In the genomic region with DNA sequence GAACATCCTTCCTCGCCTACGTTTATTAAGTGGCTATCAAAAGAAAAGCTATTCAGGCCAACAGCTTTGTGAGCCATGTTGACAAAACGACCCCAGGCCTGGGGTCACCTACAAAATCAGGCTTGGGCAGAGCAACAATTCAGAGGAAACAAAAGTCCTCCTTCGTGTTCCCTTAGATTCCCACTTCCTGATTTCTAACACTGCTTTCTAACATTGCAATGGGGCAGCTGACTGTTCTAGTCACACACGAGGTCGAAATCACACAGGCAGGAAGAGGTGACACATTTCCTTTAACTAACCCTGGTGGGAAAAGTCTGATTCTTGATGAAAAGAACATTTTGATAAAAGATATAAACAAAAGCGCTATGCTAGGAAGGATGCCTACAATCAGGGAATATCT, we compare ENCODE assay signal across 14 cellular contexts. TPM values are rescaled to one million over a fixed set of nuclear protein-coding genes. Genes with fewer than 3 reads are reported as not detected.
A peak's percentile ranks its signal among the peaks of the same experiment; 100 is the strongest.
DNase-seq lines count a peak whose midpoint lies in the region; ATAC-seq and TF ChIP-seq lines count a peak whose summit lies in the region.
"Had no signal": no experiment of that assay in that cellular context is flagged by ENCODE, and none has a peak within 500 bp of the region (broad histone marks: within the 10 kb centered on the region; RNA-seq: fewer than 3 reads in every experiment).

No MANE protein-coding gene starts in this region.

- no peaks in the 10 kb centered on the region for H3K27me3 Mint-ChIP-seq in natural killer cell treated with Interleukin-12 subunit alpha and Interleukin-12 subunit beta and Interleukin-15 and Interleukin-18, amount 100 ng/mL, for 72 hours

- DNase-seq in ELR (ENCODE audit: low read depth), result peak; percentile 80
- peak; percentile 8 for DNase-seq in RKO (ENCODE audit: low spot score)
- DNase-seq in esophagus squamous epithelium (lab: John Stamatoyannopoulos, UW), result no peak
- no peak for DNase-seq in natural killer cell treated with Interleukin-12 subunit alpha and Interleukin-12 subunit beta and Interleukin-15 and Interleukin-18, amount 100 ng/mL, for 72 hours (ENCODE audit: low spot score)
- no peak for DNase-seq in foreskin keratinocyte
- DNase-seq in NK-92 (lab: John Stamatoyannopoulos, UW; ENCODE audit: unreplicated experiment), result no peak
- DNase-seq: activated T-cell treated with anti-CD3 and anti-CD28 coated beads, Interleukin-2, amount 50 U/mL, for 48 hours; CD8-positive, alpha-beta T cell; central memory CD4-positive, alpha-beta T cell; NCI-H226; sigmoid colon; WERI-Rb-1 had no signal

- peak overlapping the region in 1 of 2 donors; percentile 54 for H3K27ac Mint-ChIP-seq in natural killer cell treated with Interleukin-12 subunit alpha and Interleukin-12 subunit beta and Interleukin-15 and Interleukin-18, amount 100 ng/mL, for 72 hours

- H3K36me3 Mint-ChIP-seq in natural killer cell treated with Interleukin-12 subunit alpha and Interleukin-12 subunit beta and Interleukin-15 and Interleukin-18, amount 100 ng/mL, for 72 hours, result no peaks in the 10 kb centered on the region

- peaks cover 3 to 9% of the 10 kb centered on the region in 2 donors for H3K4me1 Mint-ChIP-seq in natural killer cell treated with Interleukin-12 subunit alpha and Interleukin-12 subunit beta and Interleukin-15 and Interleukin-18, amount 100 ng/mL, for 72 hours (ENCODE audit: low read depth in 2 of 2)

- peak overlapping the region; percentile 44 for H3K4me3 Mint-ChIP-seq in natural killer cell treated with Interleukin-12 subunit alpha and Interleukin-12 subunit beta and Interleukin-15 and Interleukin-18, amount 100 ng/mL, for 72 hours
- H3K4me3 Mint-ChIP-seq: CD8-positive, alpha-beta T cell had no signal

- H3K4me1 ChIP-seq in esophagus squamous epithelium (peaks cover 0 to 12% (median 0%) of the 10 kb centered on the region in 3 donors), foreskin keratinocyte (no peaks in the 10 kb centered on the region)
- H3K4me1 ChIP-seq: sigmoid colon had no signal

- no peaks in the 10 kb centered on the region for H3K9me3 Mint-ChIP-seq in natural killer cell treated with Interleukin-12 subunit alpha and Interleukin-12 subunit beta and Interleukin-15 and Interleukin-18, amount 100 ng/mL, for 72 hours
- H3K9me3 Mint-ChIP-seq: CD8-positive, alpha-beta T cell had no signal

- H3K27me3 ChIP-seq in esophagus squamous epithelium, result no peaks in the 10 kb centered on the region
- no peaks in the 10 kb centered on the region for H3K27me3 ChIP-seq in foreskin keratinocyte
- H3K27me3 ChIP-seq: sigmoid colon had no signal

- ATAC-seq in natural killer cell treated with Interleukin-12 subunit alpha and Interleukin-12 subunit beta and Interleukin-15 and Interleukin-18, amount 100 ng/mL, for 72 hours, result no peak
- no peak for ATAC-seq in GM18861 (IDR thresholded peaks at IDR 0.05; ENCODE audit: unreplicated experiment)
- ATAC-seq in foreskin keratinocyte, result no peak
- no peak for ATAC-seq in HG02798 (IDR thresholded peaks at IDR 0.05; ENCODE audit: poor library complexity, unreplicated experiment)
- ATAC-seq: CD8-positive, alpha-beta T cell had no signal

- H3K36me3 ChIP-seq in esophagus squamous epithelium, result peaks cover 0 to 73% (median 6%) of the 10 kb centered on the region in 3 donors
- H3K36me3 ChIP-seq: WERI-Rb-1 had no signal

- TF ChIP-seq CTCF in esophagus squamous epithelium (IDR thresholded peaks at IDR 0.05), result no peak
- TF ChIP-seq CTCF in foreskin keratinocyte (conservative IDR thresholded peaks at IDR 0.05), result no peak

- H3K27ac ChIP-seq in esophagus squamous epithelium (peak overlapping the region in 3 of 4 donors; percentile 44 to 58 (median 45)), foreskin keratinocyte (no peak overlapping the region)
- H3K27ac ChIP-seq: WERI-Rb-1 had no signal

- WGBS in esophagus squamous epithelium, 2 donors, result 58 to 64% methylated on average over 7 of the region's 7 CpGs

- H3K9me3 ChIP-seq in esophagus squamous epithelium, result no peaks in the 10 kb centered on the region
- H3K9me3 ChIP-seq: sigmoid colon had no signal

- intact Hi-C loops in esophagus squamous epithelium (cut with DNase I), result no loop called here

- no peak for TF ChIP-seq POLR2A in esophagus squamous epithelium (IDR thresholded peaks at IDR 0.05)

- H3K4me3 ChIP-seq in esophagus squamous epithelium, result no peak overlapping the region
- H3K4me3 ChIP-seq: sigmoid colon had no signal

RNA-seq across cellular contexts. Expression of gene WDR27, which starts 31.9 kb away (rescaled TPM):
- total RNA-seq in esophagus squamous epithelium, result 10 to 100 TPM; 12.4 to 38.7 (median 27.6) TPM
- 10 to 100 TPM; 19.6 to 59.1 TPM for total RNA-seq in natural killer cell treated with Interleukin-12 subunit alpha and Interleukin-12 subunit beta and Interleukin-15 and Interleukin-18, amount 100 ng/mL, for 72 hours
- total RNA-seq in foreskin keratinocyte, result 17.0 and 18.4 TPM in 2 replicates
- 8.9 and 9.9 TPM in 2 replicates for polyA plus RNA-seq in foreskin keratinocyte

RNA-seq across cellular contexts. Expression of gene C6orf120, which starts 32.0 kb away (rescaled TPM):
- total RNA-seq in esophagus squamous epithelium (10 to 100 TPM; 14.8 to 29.0 (median 21.7) TPM), foreskin keratinocyte (17.0 and 17.9 TPM in 2 replicates)
- 10 to 100 TPM; 18.8 to 20.0 TPM for total RNA-seq in natural killer cell treated with Interleukin-12 subunit alpha and Interleukin-12 subunit beta and Interleukin-15 and Interleukin-18, amount 100 ng/mL, for 72 hours
- 7.0 and 8.2 TPM in 2 replicates for polyA plus RNA-seq in foreskin keratinocyte

RNA-seq across cellular contexts. Expression of gene PHF10, which starts 54.4 kb away (rescaled TPM):
- total RNA-seq in esophagus squamous epithelium (10 to 100 TPM; 25.8 to 67.9 (median 31.5) TPM), foreskin keratinocyte (19.9 and 21.6 TPM in 2 replicates)
- total RNA-seq in natural killer cell treated with Interleukin-12 subunit alpha and Interleukin-12 subunit beta and Interleukin-15 and Interleukin-18, amount 100 ng/mL, for 72 hours, result 10 to 100 TPM; 33.0 to 62.0 TPM
- polyA plus RNA-seq in foreskin keratinocyte, result 19.8 and 21.9 TPM in 2 replicates

Comparison
In these comparisons a context has a peak if more than half of its experiments do, and no peak if none do; other contexts are left out.
1. DNase-seq: peak in ELR (single experiment) and RKO (single experiment); none in esophagus squamous epithelium (single experiment), natural killer cell treated with Interleukin-12 subunit alpha and Interleukin-12 subunit beta and Interleukin-15 and Interleukin-18, amount 100 ng/mL, for 72 hours (single experiment), foreskin keratinocyte (0 of 2) and NK-92 (single experiment).